21 cellular contexts compared by ENCODE assay signal in the genomic region with DNA sequence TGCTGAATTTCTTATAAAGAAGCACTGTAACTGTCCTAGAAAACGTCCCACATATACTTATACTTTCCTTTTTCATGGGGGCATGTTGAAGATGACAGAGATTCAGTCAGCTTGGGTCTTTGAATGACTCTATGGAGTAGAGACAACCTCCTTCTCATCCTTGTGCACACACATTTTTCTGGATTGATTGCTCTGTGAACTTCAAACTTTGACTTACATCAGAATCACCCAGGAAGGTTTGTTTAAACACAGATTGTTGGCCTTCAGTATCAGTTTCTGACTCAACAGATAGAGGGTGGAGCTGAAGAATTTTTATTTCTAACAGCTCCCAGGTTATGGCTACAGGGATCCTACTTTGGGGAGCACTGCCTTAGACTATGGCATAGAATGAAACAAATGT.
DNase-seq lines count a peak whose midpoint lies in the region; ATAC-seq, FAIRE-seq and TF ChIP-seq lines count a peak whose summit lies in the region.
"Had no signal": no experiment of that assay in that cellular context is flagged by ENCODE, and none has a peak within 500 bp of the region (broad histone marks: within the 10 kb centered on the region; RNA-seq: fewer than 3 reads in every experiment).

No MANE protein-coding gene starts in this region.

- no peaks in the 10 kb centered on the region for H3K36me3 ChIP-seq in PC-3 (ENCODE audit: low read depth, low read length)
- H3K36me3 ChIP-seq in HepG2 (replicated peaks in 1 of 2; ENCODE audit: control insufficient read depth in 1 of 2, insufficient read depth in 2 of 2, low read length in 2 of 2) = no peaks in the 10 kb centered on the region
- H3K36me3 ChIP-seq: BE2C, HAP-1 had no signal

- H2AFZ ChIP-seq in PC-3 (ENCODE audit: low read length) (0 out of 2 replicates have a peak overlapping the region, but pooled peaks have one; percentile 9), HepG2 (ENCODE audit: low read length) (no peak overlapping the region)

- TF ChIP-seq EP300 in HepG2 (IDR thresholded peaks at IDR 0.05; ENCODE audit: low read depth in 2 of 2, low read length in 2 of 2) (no peak), HepG2 (CRISPR knock-in tag; IDR thresholded peaks at IDR 0.05; ENCODE audit: borderline replicate concordance) (no peak)

- H3K9ac ChIP-seq in PC-3 (ENCODE audit: low read length) = no peak overlapping the region
- H3K9ac ChIP-seq in HepG2 (ENCODE audit: insufficient read depth, low read depth, low read length) = no peak overlapping the region

- no peak for TF ChIP-seq CTCF in PC-3 (conservative IDR thresholded peaks at IDR 0.05; ENCODE audit: low read depth, low read length)
- no peak for TF ChIP-seq CTCF in HepG2 (CRISPR knock-in tag; IDR thresholded peaks at IDR 0.05)

- intact Hi-C loops in PC-3 (cut with micrococcal nuclease) = no loop called here
- intact Hi-C loops in HepG2 (cut with micrococcal nuclease; ENCODE audit: unreplicated experiment) = no loop called here

- 0% methylated on average over 1 of the region's 1 CpG for WGBS in HepG2 (ENCODE audit: low lambda C conversion rate)

- H3K4me3 ChIP-seq in PC-3 (ENCODE audit: low read length) = no peak overlapping the region
- no peak overlapping the region for H3K4me3 ChIP-seq in HepG2 (replicated peaks in 1 of 3; ENCODE audit: insufficient read depth in 1 of 3, low read depth in 2 of 3, low read length in 3 of 3)
- H3K4me3 ChIP-seq: HAP-1, K562 had no signal

- in situ Hi-C loops in HepG2 (cut with HindIII; ENCODE audit: extremely low pct_ligation_motif_present, low pct_unique_long_range_greater_than_20kb) = loop anchor here (25.0 kb wide), 2 partner anchors 1062 to 1713 kb away; no protein-coding TSS in a partner anchor

- H4K20me1 ChIP-seq in PC-3 (ENCODE audit: low read length) (no peaks in the 10 kb centered on the region), HepG2 (ENCODE audit: insufficient read depth, low read length) (no peaks in the 10 kb centered on the region)

- no peaks in the 10 kb centered on the region for H3K9me3 ChIP-seq in PC-3 (ENCODE audit: low read length)
- no peaks in the 10 kb centered on the region for H3K9me3 ChIP-seq in HepG2 (ENCODE audit: low read length)
- H3K9me3 ChIP-seq: BE2C, HAP-1 had no signal

- H3K27ac ChIP-seq in PC-3 (ENCODE audit: low read length) = no peak overlapping the region
- H3K27ac ChIP-seq in HepG2 (ENCODE audit: extremely low read length, insufficient read depth, low read length) = no peak overlapping the region

- CTCF ChIA-PET in PC-3 (lab: Charles Lee) (interaction anchor here (0.5 kb wide), 1 partner anchor 555 kb away, joined by 4 read pairs; no protein-coding TSS in a partner anchor), HepG2 (lab: Yijun Ruan, JAX; ENCODE audit: low intra/inter-chr PET ratio, low total read pairs) (no interaction called here)

- no peak for FAIRE-seq in HepG2 (lab: Jason Lieb, UNC)
- FAIRE-seq: A204.1, D721Med, G401.6, GM12891, H1, K562 had no signal

- no peaks in the 10 kb centered on the region for H3K79me2 ChIP-seq in PC-3 (ENCODE audit: low read length)
- no peaks in the 10 kb centered on the region for H3K79me2 ChIP-seq in HepG2 (ENCODE audit: insufficient read depth, low read length)

- H3K27me3 ChIP-seq in PC-3 (ENCODE audit: low read length) (no peaks in the 10 kb centered on the region), HepG2 (ENCODE audit: control insufficient read depth in 1 of 2, insufficient read depth in 2 of 2, low read length in 2 of 2) (no peaks in the 10 kb centered on the region)
- H3K27me3 ChIP-seq: BE2C had no signal

- H3F3A ChIP-seq in PC-3 (ENCODE audit: low read length, unreplicated experiment) = no peaks in the 10 kb centered on the region

- POLR2A ChIA-PET in PC-3 (lab: Charles Lee; ENCODE audit: unreplicated experiment) = no interaction called here
- POLR2A ChIA-PET in HepG2 (lab: Yijun Ruan, JAX) = no interaction called here

- H3K9me2 ChIP-seq in PC-3 (replicated peaks; ENCODE audit: low read length) = no peaks in the 10 kb centered on the region

- no TSS peak for BruUV-seq in PC-3 (replicated peaks; lab: Mats Ljungman, UMichigan)
- no TSS peak for BruUV-seq in HepG2 (replicated peaks; lab: Mats Ljungman, UMichigan)

- ATAC-seq in PC-3 (no peak), HepG2 (peak; percentile 74), GM21526 (IDR thresholded peaks at IDR 0.05; ENCODE audit: low FRiP score, unreplicated experiment) (no peak)
- no peak for ATAC-seq in activated CD4-positive, CD25-positive, alpha-beta regulatory T cell treated with anti-CD3 and anti-CD28 coated beads, Interleukin-2, amount 50 U/mL, for 24 hours
- ATAC-seq: K562 had no signal

- H3K4me2 ChIP-seq in PC-3 (ENCODE audit: low read length) (no peak overlapping the region), HepG2 (ENCODE audit: low read depth, low read length) (no peak overlapping the region)

- DNase-seq in HT-29 (ENCODE audit: low spot score) (peak; percentile 36), PC-3 (no peak), HepG2 (ENCODE audit: low spot score) (peak; percentile 12), NCI-H1417 treated with DMSO at 0.1 percent for 48 hours (lab: John Stamatoyannopoulos, UW) (no peak)
- DNase-seq in stimulated activated naive CD4-positive, alpha-beta T cell (lab: John Stamatoyannopoulos, UW) = no peak
- DNase-seq: ACHN; BE2C; C1 segment of cervical spinal cord; CD4-positive, CD25-positive, alpha-beta regulatory T cell; CD8-positive, alpha-beta memory T cell; COR-L47; IMR-90 had no signal

- H3K4me1 ChIP-seq in PC-3 (ENCODE audit: insufficient read depth, low read length) = no peaks in the 10 kb centered on the region
- peaks cover 10% of the 10 kb centered on the region; the same call in 1 of the 2 replicates for H3K4me1 ChIP-seq in HepG2 (ENCODE audit: insufficient read depth, low read length)
- H3K4me1 ChIP-seq: HAP-1 had no signal

- TF ChIP-seq POLR2A in HepG2 (IDR thresholded peaks at IDR 0.05; ENCODE audit: insufficient read depth in 1 of 2, low read depth in 2 of 2, low read length in 2 of 2) = no peak

- TF ChIP-seq RAD21 in HepG2 (CRISPR knock-in tag; IDR thresholded peaks at IDR 0.05) = no peak

TF ChIP-seq in HepG2, 621 proteins besides CTCF, POLR2A, EP300 and RAD21:
- TF ChIP-seq, protein P1, sequence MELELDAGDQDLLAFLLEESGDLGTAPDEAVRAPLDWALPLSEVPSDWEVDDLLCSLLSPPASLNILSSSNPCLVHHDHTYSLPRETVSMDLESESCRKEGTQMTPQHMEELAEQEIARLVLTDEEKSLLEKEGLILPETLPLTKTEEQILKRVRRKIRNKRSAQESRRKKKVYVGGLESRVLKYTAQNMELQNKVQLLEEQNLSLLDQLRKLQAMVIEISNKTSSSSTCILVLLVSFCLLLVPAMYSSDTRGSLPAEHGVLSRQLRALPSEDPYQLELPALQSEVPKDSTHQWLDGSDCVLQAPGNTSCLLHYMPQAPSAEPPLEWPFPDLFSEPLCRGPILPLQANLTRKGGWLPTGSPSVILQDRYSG (CRISPR knock-in tag; IDR thresholded peaks at IDR 0.05) = no peak
- TF ChIP-seq HNF4A (CRISPR knock-in tag; IDR thresholded peaks at IDR 0.05) (peak; percentile 52), ZNF7 (CRISPR knock-in tag; IDR thresholded peaks at IDR 0.05) (0 out of 2 replicates have a peak, but pooled peaks have one; percentile 21)

Comparison
In these comparisons a context has a peak if more than half of its experiments do, and no peak if none do; other contexts are left out.
1. DNase-seq: peak in HT-29 (single experiment) and HepG2 (single experiment); none in PC-3 (single experiment), NCI-H1417 treated with DMSO at 0.1 percent for 48 hours (single experiment) and stimulated activated naive CD4-positive, alpha-beta T cell (0 of 6).